In the genomic region with DNA sequence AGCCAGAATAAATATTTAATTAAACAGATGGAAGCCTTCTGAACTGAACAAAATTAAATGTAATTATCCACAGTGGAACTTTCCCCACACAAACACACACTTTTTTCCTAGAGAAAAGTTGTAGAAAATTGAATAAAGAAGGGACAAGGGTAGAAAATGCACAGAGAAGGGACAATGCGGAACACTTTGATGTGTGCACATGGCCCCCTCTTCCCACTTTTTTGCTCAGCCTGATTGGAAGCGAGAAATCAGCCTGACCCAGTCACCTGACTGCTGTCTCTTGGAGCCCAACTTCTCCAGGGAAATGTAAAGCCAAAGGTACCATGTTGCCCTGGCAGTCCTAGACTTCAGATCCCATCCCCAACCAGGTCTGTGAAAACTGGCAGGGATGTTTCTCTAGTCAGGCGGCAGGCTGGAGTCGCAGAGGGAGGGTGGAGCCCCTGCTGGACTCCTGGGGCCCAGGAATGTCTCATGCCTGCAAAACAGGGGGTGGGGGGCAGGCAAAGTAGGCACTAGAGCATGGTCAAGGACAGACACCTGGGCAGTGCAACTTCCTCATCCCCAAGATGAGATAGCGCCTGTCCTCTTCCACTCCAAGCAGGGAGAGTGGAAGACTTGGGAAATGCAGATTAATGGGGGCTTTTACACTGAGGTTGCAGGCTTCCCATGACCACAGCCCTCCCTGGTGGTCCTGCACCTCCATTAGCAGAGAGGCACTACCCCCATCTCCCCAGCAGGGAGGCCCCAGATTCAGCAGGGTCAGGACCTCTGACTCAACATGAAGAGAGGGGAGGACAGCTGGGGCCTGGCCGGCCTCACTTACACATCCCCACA, we compare ENCODE assay signal across 8 cellular contexts. TPM values are rescaled to one million over a fixed set of nuclear protein-coding genes. Genes with fewer than 3 reads are reported as not detected.
DNase-seq lines count a peak whose midpoint lies in the region; ATAC-seq, FAIRE-seq and TF ChIP-seq lines count a peak whose summit lies in the region.

No MANE protein-coding gene starts in this region.

- no peak for TF ChIP-seq RAD21 in A549 (conservative IDR thresholded peaks at IDR 0.05 in 1 of 2, IDR thresholded peaks at IDR 0.05 in 1 of 2)

- no peak for TF ChIP-seq EP300 in A549 (IDR thresholded peaks at IDR 0.05)

- H3K4me1 ChIP-seq in A549 = peaks cover 57% of the 10 kb centered on the region
- H3K4me1 ChIP-seq in HUES64 (ENCODE audit: insufficient read depth, low read length) = peaks cover 40% of the 10 kb centered on the region
- H3K4me1 ChIP-seq in lung (ENCODE audit: control insufficient read depth in 2 of 2, insufficient read depth in 2 of 2, low read length in 2 of 2) = peaks cover 24 to 25% of the 10 kb centered on the region in 2 donors
- H3K4me1 ChIP-seq in upper lobe of right lung = peaks cover 47% of the 10 kb centered on the region

- DNase-seq in A549 (ENCODE audit: low read depth in 1 of 2, low spot score in 1 of 2) (no peak), brain microvascular endothelial cell (no peak), lung (ENCODE audit: low spot score) (peak; percentile 42), upper lobe of right lung (no peak), SW480 (ENCODE audit: low spot score) (no peak), NCI-H774 (lab: John Stamatoyannopoulos, UW) (no peak)

- in situ Hi-C loops in brain microvascular endothelial cell (cut with HindIII; ENCODE audit: low pct_ligation_motif_present, low sequenced_read_pairs) = no loop called here

- no peak for FAIRE-seq in A549 (lab: Jason Lieb, UNC)

- peak in 1 of 2 experiments; percentile 29; a peak in 3 of 6 replicates for ATAC-seq in A549
- ATAC-seq in lung (ENCODE audit: insufficient read depth, low FRiP score) = no peak
- ATAC-seq in upper lobe of right lung = no peak
- no peak for ATAC-seq in HG03025 (IDR thresholded peaks at IDR 0.05; ENCODE audit: low FRiP score, unreplicated experiment)

- TF ChIP-seq CTCF in A549 (IDR thresholded peaks at IDR 0.05) = no peak
- TF ChIP-seq CTCF in brain microvascular endothelial cell (IDR thresholded peaks at IDR 0.05; ENCODE audit: low read depth, low read length, missing control alignments) = peak; percentile 34
- no peak for TF ChIP-seq CTCF in lung (IDR thresholded peaks at IDR 0.05; ENCODE audit: control extremely low read depth, extremely low read depth)
- TF ChIP-seq CTCF in upper lobe of right lung (IDR thresholded peaks at IDR 0.05) = no peak

- peak overlapping the region; percentile 98 to 100 for H3K27ac ChIP-seq in A549
- peak overlapping the region; percentile 77; the same call in 1 of the 2 replicates for H3K27ac ChIP-seq in HUES64 (ENCODE audit: low read depth, low read length)
- H3K27ac ChIP-seq in brain microvascular endothelial cell = no peak overlapping the region
- H3K27ac ChIP-seq in lung (ENCODE audit: low read depth in 1 of 2, low read length in 1 of 2) = peak overlapping the region; percentile 92 to 98
- H3K27ac ChIP-seq in upper lobe of right lung = peak overlapping the region; percentile 92

- peaks cover 30% of the 10 kb centered on the region for H3K36me3 ChIP-seq in HUES64 (ENCODE audit: insufficient read depth, low read length)
- peaks cover 24% of the 10 kb centered on the region for H3K36me3 ChIP-seq in brain microvascular endothelial cell (replicated peaks)
- H3K36me3 ChIP-seq in lung (ENCODE audit: control insufficient read depth in 2 of 2, insufficient read depth in 2 of 2, low read length in 2 of 2) = peaks cover 13 to 22% of the 10 kb centered on the region in 2 donors
- peaks cover 24% of the 10 kb centered on the region for H3K36me3 ChIP-seq in upper lobe of right lung

- WGBS in A549 (ENCODE audit: missing lambda C conversion rate) = 46% methylated on average over 6 of the region's 6 CpGs
- WGBS in HUES64 = 26% methylated on average over 6 of the region's 6 CpGs
- WGBS in lung, 2 donors = 56 to 74% methylated on average over 6 of the region's 6 CpGs

- no peaks in the 10 kb centered on the region for H3K9me3 ChIP-seq in A549
- H3K9me3 ChIP-seq in HUES64 (ENCODE audit: insufficient read depth, low read depth, low read length) = no peaks in the 10 kb centered on the region
- no peaks in the 10 kb centered on the region for H3K9me3 ChIP-seq in lung (ENCODE audit: control insufficient read depth in 2 of 2, insufficient read depth in 1 of 2, low read length in 1 of 2)
- H3K9me3 ChIP-seq in upper lobe of right lung = no peaks in the 10 kb centered on the region

- intact Hi-C loops in upper lobe of right lung (cut with DNase I) = no loop called here

- H3K4me3 ChIP-seq in A549 (peak overlapping the region; percentile 90), HUES64 (ENCODE audit: low read length) (peak overlapping the region; percentile 75), brain microvascular endothelial cell (ENCODE audit: low read depth, low read length) (peak overlapping the region; percentile 17), lung (peak overlapping the region; percentile 84), upper lobe of right lung (peak overlapping the region; percentile 68)

- peak overlapping the region; percentile 95 for H3K4me2 ChIP-seq in A549

- POLR2A ChIA-PET in A549 (lab: Yijun Ruan, JAX) = no interaction called here

- peak overlapping the region; percentile 35 for H3K9ac ChIP-seq in HUES64 (ENCODE audit: low read depth, low read length)

- CTCF ChIA-PET in A549 (lab: Yijun Ruan, JAX) = interaction anchor here (0.6 to 26.8 kb wide), 7 partner anchors 9 to 307 kb away, joined by 3 to 586 read pairs (median 11); a partner anchor contains a TSS

- H3K27me3 ChIP-seq in HUES64 (ENCODE audit: insufficient read depth, low read length) (no peaks in the 10 kb centered on the region), brain microvascular endothelial cell (replicated peaks) (no peaks in the 10 kb centered on the region), lung (ENCODE audit: control insufficient read depth, insufficient read depth) (no peaks in the 10 kb centered on the region), upper lobe of right lung (no peaks in the 10 kb centered on the region)

- TF ChIP-seq POLR2A in A549 (IDR thresholded peaks at IDR 0.05; ENCODE audit: low read length) = no peak

TF ChIP-seq in A549, 52 proteins besides CTCF, POLR2A, EP300 and RAD21 (continues in another document):
- TF ChIP-seq, protein P1, sequence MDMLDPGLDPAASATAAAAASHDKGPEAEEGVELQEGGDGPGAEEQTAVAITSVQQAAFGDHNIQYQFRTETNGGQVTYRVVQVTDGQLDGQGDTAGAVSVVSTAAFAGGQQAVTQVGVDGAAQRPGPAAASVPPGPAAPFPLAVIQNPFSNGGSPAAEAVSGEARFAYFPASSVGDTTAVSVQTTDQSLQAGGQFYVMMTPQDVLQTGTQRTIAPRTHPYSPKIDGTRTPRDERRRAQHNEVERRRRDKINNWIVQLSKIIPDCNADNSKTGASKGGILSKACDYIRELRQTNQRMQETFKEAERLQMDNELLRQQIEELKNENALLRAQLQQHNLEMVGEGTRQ (IDR thresholded peaks at IDR 0.05) = peak; percentile 36
- TF ChIP-seq CEBPB (IDR thresholded peaks at IDR 0.05) = no peak

RNA-seq across cellular contexts. Expression of a gene that starts 2.8 kb away (rescaled TPM):
- polyA plus RNA-seq in A549 (2011; rRNA removed) = 356 and 395 TPM in 2 replicates
- 144 and 210 TPM in 2 replicates for polyA plus RNA-seq in A549 (2012; cell fraction: cytosol; rRNA removed)
- 118 and 122 TPM in 2 replicates for polyA plus RNA-seq in A549 (2012; cell fraction: nucleus; rRNA removed)
- polyA plus RNA-seq in A549 (2017; fragmentation: RNase III; extraction: RNeasy Plus Mini Kit Qiagen cat#74134 plus additional on column Dnase treatment) = 183 to 196 TPM (median 196 TPM) in 3 replicates
- 275 and 350 TPM in 2 replicates for polyA minus RNA-seq in A549 (2011; rRNA and poly(A)+ RNA removed)
- polyA plus RNA-seq in HUES64 (2013, experiment 1 of 2) = 118 TPM
- 116 TPM for polyA plus RNA-seq in HUES64 (2013, experiment 2 of 2)
- total RNA-seq in lung = 100 to 1,000 TPM; 194 to 237 TPM
- 100 to 1,000 TPM; 155 to 308 TPM for polyA plus RNA-seq in lung
- total RNA-seq in upper lobe of right lung = 354 TPM

RNA-seq across cellular contexts. Expression of a gene that starts 10.3 kb away (rescaled TPM):
- 2.2 and 3.3 TPM in 2 replicates for polyA plus RNA-seq in A549 (2011; rRNA removed)
- 1.1 and 1.6 TPM in 2 replicates for polyA plus RNA-seq in A549 (2012; cell fraction: cytosol; rRNA removed)
- 2.3 and 2.7 TPM in 2 replicates for polyA plus RNA-seq in A549 (2012; cell fraction: nucleus; rRNA removed)
- polyA plus RNA-seq in A549 (2017; fragmentation: RNase III; extraction: RNeasy Plus Mini Kit Qiagen cat#74134 plus additional on column Dnase treatment) = 1.5 to 2.1 TPM (median 1.7 TPM) in 3 replicates
- 6.1 and 7.8 TPM in 2 replicates for polyA minus RNA-seq in A549 (2011; rRNA and poly(A)+ RNA removed)
- polyA plus RNA-seq in HUES64 (2013, experiment 1 of 2) = 0.75 TPM
- polyA plus RNA-seq in HUES64 (2013, experiment 2 of 2) = 0.57 TPM
- 1 to 10 TPM in 1 of 2 donors, under 1 TPM in 1; 0.68 to 1.0 TPM for total RNA-seq in lung
- 1 to 10 TPM in 1 of 2 donors, under 1 TPM in 1; 0.37 to 1.3 TPM for polyA plus RNA-seq in lung
- total RNA-seq in upper lobe of right lung = 1.2 TPM

RNA-seq across cellular contexts. Expression of a gene that starts 34.9 kb away (rescaled TPM):
- polyA plus RNA-seq in A549 (2011; rRNA removed) (5.2 and 7.9 TPM in 2 replicates), A549 (2017; fragmentation: RNase III; extraction: RNeasy Plus Mini Kit Qiagen cat#74134 plus additional on column Dnase treatment) (4.0 to 4.8 TPM (median 4.8 TPM) in 3 replicates), lung (10 to 100 TPM in 1 of 2 donors, 1 to 10 TPM in 1; 7.8 to 10.1 TPM)
- polyA plus RNA-seq in A549 (2012; cell fraction: cytosol; rRNA removed) = 3.0 and 3.8 TPM in 2 replicates
- 7.3 and 8.9 TPM in 2 replicates for polyA plus RNA-seq in A549 (2012; cell fraction: nucleus; rRNA removed)
- 10.1 and 10.7 TPM in 2 replicates for polyA minus RNA-seq in A549 (2011; rRNA and poly(A)+ RNA removed)
- 5.3 TPM for polyA plus RNA-seq in HUES64 (2013, experiment 1 of 2)
- 7.8 TPM for polyA plus RNA-seq in HUES64 (2013, experiment 2 of 2)
- total RNA-seq in lung (10 to 100 TPM; 23.4 to 31.0 TPM), upper lobe of right lung (26.5 TPM)

RNA-seq across cellular contexts. Expression of a gene that starts 36.4 kb away (rescaled TPM):
- 27.0 and 27.5 TPM in 2 replicates for polyA plus RNA-seq in A549 (2011; rRNA removed)
- 10.9 and 12.7 TPM in 2 replicates for polyA plus RNA-seq in A549 (2012; cell fraction: cytosol; rRNA removed)
- polyA plus RNA-seq in A549 (2012; cell fraction: nucleus; rRNA removed) = 7.7 and 9.5 TPM in 2 replicates
- polyA plus RNA-seq in A549 (2017; fragmentation: RNase III; extraction: RNeasy Plus Mini Kit Qiagen cat#74134 plus additional on column Dnase treatment) = 11.1 to 11.9 TPM (median 11.1 TPM) in 3 replicates
- polyA minus RNA-seq in A549 (2011; rRNA and poly(A)+ RNA removed) = 21.1 and 21.7 TPM in 2 replicates
- 20.7 TPM for polyA plus RNA-seq in HUES64 (2013, experiment 1 of 2)
- 24.7 TPM for polyA plus RNA-seq in HUES64 (2013, experiment 2 of 2)
- 10 to 100 TPM; 12.9 to 20.6 TPM for total RNA-seq in lung
- 10 to 100 TPM in 1 of 2 donors, 1 to 10 TPM in 1; 8.7 to 12.5 TPM for polyA plus RNA-seq in lung
- 18.3 TPM for total RNA-seq in upper lobe of right lung

RNA-seq across cellular contexts. Expression of a gene that starts 45.6 kb away (rescaled TPM):
- 48.8 and 56.9 TPM in 2 replicates for polyA plus RNA-seq in A549 (2011; rRNA removed)
- polyA plus RNA-seq in A549 (2012; cell fraction: cytosol; rRNA removed) = 16.8 and 18.9 TPM in 2 replicates
- polyA plus RNA-seq in A549 (2012; cell fraction: nucleus; rRNA removed) = 32.0 and 46.3 TPM in 2 replicates
- 25.1 to 27.6 TPM (median 25.2 TPM) in 3 replicates for polyA plus RNA-seq in A549 (2017; fragmentation: RNase III; extraction: RNeasy Plus Mini Kit Qiagen cat#74134 plus additional on column Dnase treatment)
- 55.3 and 58.4 TPM in 2 replicates for polyA minus RNA-seq in A549 (2011; rRNA and poly(A)+ RNA removed)
- polyA plus RNA-seq in HUES64 (2013, experiment 1 of 2) = 28.2 TPM
- 32.1 TPM for polyA plus RNA-seq in HUES64 (2013, experiment 2 of 2)
- total RNA-seq in lung = 10 to 100 TPM; 40.7 to 56.2 TPM
- 10 to 100 TPM; 20.0 to 24.4 TPM for polyA plus RNA-seq in lung
- total RNA-seq in upper lobe of right lung = 45.8 TPM

Comparison
In these comparisons a context has a peak if more than half of its experiments do, and no peak if none do; other contexts are left out.
1. H3K4me3 ChIP-seq: peak in every context shown above with its lines; median percentile 90 in A549; 84 in lung; 75 in HUES64; 68 in upper lobe of right lung; 17 in brain microvascular endothelial cell.